In the genomic region with DNA sequence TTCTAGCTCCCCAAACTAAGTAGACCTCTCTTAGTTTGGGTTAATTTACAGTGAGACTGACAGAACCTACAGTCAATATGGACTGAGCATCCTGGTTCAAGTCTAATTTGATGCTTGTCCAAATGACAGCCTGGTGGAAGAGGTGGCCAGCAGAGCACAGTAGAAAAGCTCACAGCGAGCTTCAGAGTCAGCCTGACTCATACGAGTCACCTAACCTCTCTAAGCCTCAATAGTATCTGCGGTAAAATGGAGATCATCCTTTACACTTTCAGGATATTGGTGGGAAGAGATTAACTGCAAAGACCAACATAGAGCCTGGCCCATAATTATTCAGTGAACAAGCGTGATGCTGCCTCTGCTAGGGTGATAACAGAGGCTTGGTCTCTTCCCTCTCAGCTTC, we compare ENCODE assay signal across 17 cellular contexts. TPM values are rescaled to one million over a fixed set of nuclear protein-coding genes. Genes with fewer than 3 reads are reported as not detected.
A peak's percentile ranks its signal among the peaks of the same experiment; 100 is the strongest.
DNase-seq lines count a peak whose midpoint lies in the region; ATAC-seq lines count a peak whose summit lies in the region.
"Had no signal": no experiment of that assay in that cellular context is flagged by ENCODE, and none has a peak within 500 bp of the region (broad histone marks: within the 10 kb centered on the region; RNA-seq: fewer than 3 reads in every experiment).

No MANE protein-coding gene starts in this region.

- H3K36me3 Mint-ChIP-seq in activated CD8-positive, alpha-beta memory T cell treated with anti-CD3 and anti-CD28 coated beads, Interleukin-2, amount 10 ng/mL, durations not matched to agents 7 days and 5 days, result peaks cover 48% of the 10 kb centered on the region
- H3K36me3 Mint-ChIP-seq in activated naive CD8-positive, alpha-beta T cell treated with anti-CD3 and anti-CD28 coated beads for 36 hours, result peaks cover 54% of the 10 kb centered on the region
- H3K36me3 Mint-ChIP-seq in natural killer cell treated with Interleukin-12 subunit alpha and Interleukin-12 subunit beta and Interleukin-15 and Interleukin-18, amount 100 ng/mL, for 72 hours, result peaks cover 32% of the 10 kb centered on the region

- no peak for DNase-seq in activated CD8-positive, alpha-beta memory T cell treated with anti-CD3 and anti-CD28 coated beads, Interleukin-2, amount 10 ng/mL, durations not matched to agents 7 days and 5 days
- no peak for DNase-seq in activated CD8-positive, alpha-beta memory T cell treated with anti-CD3 and anti-CD28 coated beads, Interleukin-2, amount 50 U/mL, for 4 hours
- DNase-seq in HCEC 1CT (peak; percentile 47), ecto neural progenitor cell (ENCODE audit: low spot score) (no peak)
- DNase-seq in activated naive CD8-positive, alpha-beta T cell treated with anti-CD3 and anti-CD28 coated beads for 36 hours, result no peak
- DNase-seq in natural killer cell treated with Interleukin-12 subunit alpha and Interleukin-12 subunit beta and Interleukin-15 and Interleukin-18, amount 100 ng/mL, for 72 hours (ENCODE audit: low spot score), result no peak
- no peak for DNase-seq in stimulated activated CD4-positive, alpha-beta T cell treated with anti-CD3 and anti-CD28 coated beads, Interleukin-4, amount 100 ng/mL, for 1 hour
- DNase-seq: activated CD4-positive, alpha-beta T cell treated with anti-CD3 and anti-CD28 coated beads, Interleukin-2, amount 50 U/mL, for 1 hour; activated gamma-delta T cell treated with Interleukin-2 at 50 U/mL for 16 hours; dorsolateral prefrontal cortex; Kasumi-1; NCI-H1694; NCI-H345; NK-92 treated with Interleukin-12 subunit alpha and Interleukin-12 subunit beta, amount 100 ng/mL, for 24 hours had no signal

- H3K9me3 Mint-ChIP-seq in activated CD8-positive, alpha-beta memory T cell treated with anti-CD3 and anti-CD28 coated beads, Interleukin-2, amount 10 ng/mL, durations not matched to agents 7 days and 5 days (ENCODE audit: low read depth), result no peaks in the 10 kb centered on the region
- peaks cover 2% of the 10 kb centered on the region for H3K9me3 Mint-ChIP-seq in activated naive CD8-positive, alpha-beta T cell treated with anti-CD3 and anti-CD28 coated beads for 36 hours
- H3K9me3 Mint-ChIP-seq in natural killer cell treated with Interleukin-12 subunit alpha and Interleukin-12 subunit beta and Interleukin-15 and Interleukin-18, amount 100 ng/mL, for 72 hours, result no peaks in the 10 kb centered on the region
- H3K9me3 Mint-ChIP-seq: neural crest cell had no signal

- peak overlapping the region; percentile 26 for H3K27ac Mint-ChIP-seq in activated CD8-positive, alpha-beta memory T cell treated with anti-CD3 and anti-CD28 coated beads, Interleukin-2, amount 10 ng/mL, durations not matched to agents 7 days and 5 days
- peak overlapping the region; percentile 24 for H3K27ac Mint-ChIP-seq in activated naive CD8-positive, alpha-beta T cell treated with anti-CD3 and anti-CD28 coated beads for 36 hours
- peak overlapping the region; percentile 94 to 97 for H3K27ac Mint-ChIP-seq in natural killer cell treated with Interleukin-12 subunit alpha and Interleukin-12 subunit beta and Interleukin-15 and Interleukin-18, amount 100 ng/mL, for 72 hours

- H3K27me3 Mint-ChIP-seq in activated CD8-positive, alpha-beta memory T cell treated with anti-CD3 and anti-CD28 coated beads, Interleukin-2, amount 10 ng/mL, durations not matched to agents 7 days and 5 days, result no peaks in the 10 kb centered on the region
- no peaks in the 10 kb centered on the region for H3K27me3 Mint-ChIP-seq in activated naive CD8-positive, alpha-beta T cell treated with anti-CD3 and anti-CD28 coated beads for 36 hours
- H3K27me3 Mint-ChIP-seq in natural killer cell treated with Interleukin-12 subunit alpha and Interleukin-12 subunit beta and Interleukin-15 and Interleukin-18, amount 100 ng/mL, for 72 hours, result no peaks in the 10 kb centered on the region

- CTCF ChIA-PET in activated CD8-positive, alpha-beta memory T cell treated with anti-CD3 and anti-CD28 coated beads, Interleukin-2, amount 10 ng/mL, durations not matched to agents 7 days and 5 days (lab: Charles Lee), result interaction anchor here (1.1 to 1.3 kb wide), 2 partner anchors 13 to 41 kb away, joined by 3 read pairs; no protein-coding TSS in a partner anchor

- ATAC-seq in activated CD8-positive, alpha-beta memory T cell treated with anti-CD3 and anti-CD28 coated beads, Interleukin-2, amount 10 ng/mL, durations not matched to agents 7 days and 5 days, result no peak
- ATAC-seq in natural killer cell treated with Interleukin-12 subunit alpha and Interleukin-12 subunit beta and Interleukin-15 and Interleukin-18, amount 100 ng/mL, for 72 hours, result peak; percentile 3 to 48
- no peak for ATAC-seq in HG03342 (IDR thresholded peaks at IDR 0.05; ENCODE audit: unreplicated experiment)

- H3K4me1 Mint-ChIP-seq in activated CD8-positive, alpha-beta memory T cell treated with anti-CD3 and anti-CD28 coated beads, Interleukin-2, amount 10 ng/mL, durations not matched to agents 7 days and 5 days, result peaks cover 71% of the 10 kb centered on the region
- peaks cover 74% of the 10 kb centered on the region for H3K4me1 Mint-ChIP-seq in activated naive CD8-positive, alpha-beta T cell treated with anti-CD3 and anti-CD28 coated beads for 36 hours
- H3K4me1 Mint-ChIP-seq in natural killer cell treated with Interleukin-12 subunit alpha and Interleukin-12 subunit beta and Interleukin-15 and Interleukin-18, amount 100 ng/mL, for 72 hours (ENCODE audit: low read depth in 2 of 2), result peaks cover 82 to 89% of the 10 kb centered on the region in 2 donors

- no peak overlapping the region for H3K4me3 Mint-ChIP-seq in activated CD8-positive, alpha-beta memory T cell treated with anti-CD3 and anti-CD28 coated beads, Interleukin-2, amount 10 ng/mL, durations not matched to agents 7 days and 5 days
- no peak overlapping the region for H3K4me3 Mint-ChIP-seq in activated naive CD8-positive, alpha-beta T cell treated with anti-CD3 and anti-CD28 coated beads for 36 hours
- peak overlapping the region; percentile 8 for H3K4me3 Mint-ChIP-seq in natural killer cell treated with Interleukin-12 subunit alpha and Interleukin-12 subunit beta and Interleukin-15 and Interleukin-18, amount 100 ng/mL, for 72 hours
- H3K4me3 Mint-ChIP-seq: neural crest cell had no signal

RNA-seq across cellular contexts. Expression of gene DOCK10, which starts 54.5 kb away (rescaled TPM):
- 100 to 1,000 TPM; 251 to 271 TPM for total RNA-seq in activated CD8-positive, alpha-beta memory T cell treated with anti-CD3 and anti-CD28 coated beads, Interleukin-2, amount 10 ng/mL, durations not matched to agents 7 days and 5 days
- 100 to 1,000 TPM; 154 to 159 TPM for total RNA-seq in activated naive CD8-positive, alpha-beta T cell treated with anti-CD3 and anti-CD28 coated beads for 36 hours
- total RNA-seq in natural killer cell treated with Interleukin-12 subunit alpha and Interleukin-12 subunit beta and Interleukin-15 and Interleukin-18, amount 100 ng/mL, for 72 hours, result 100 to 1,000 TPM; 334 to 378 TPM
- total RNA-seq: G401 had no signal

Comparison
In these comparisons a context has a peak if more than half of its experiments do, and no peak if none do; other contexts are left out.
1. ATAC-seq: peak in natural killer cell treated with Interleukin-12 subunit alpha and Interleukin-12 subunit beta and Interleukin-15 and Interleukin-18, amount 100 ng/mL, for 72 hours (2 of 2); none in activated CD8-positive, alpha-beta memory T cell treated with anti-CD3 and anti-CD28 coated beads, Interleukin-2, amount 10 ng/mL, durations not matched to agents 7 days and 5 days (single experiment) and HG03342 (single experiment).
2. H3K27ac Mint-ChIP-seq: peak in every context shown above with its lines; median percentile 96 in natural killer cell treated with Interleukin-12 subunit alpha and Interleukin-12 subunit beta and Interleukin-15 and Interleukin-18, amount 100 ng/mL, for 72 hours; 26 in activated CD8-positive, alpha-beta memory T cell treated with anti-CD3 and anti-CD28 coated beads, Interleukin-2, amount 10 ng/mL, durations not matched to agents 7 days and 5 days; 24 in activated naive CD8-positive, alpha-beta T cell treated with anti-CD3 and anti-CD28 coated beads for 36 hours.